Comparison of ENCODE assay signal across 1 cellular context in genomic region chr7:63925626-63926460, GRCh38.
TF ChIP-seq lines count a peak whose summit lies in the region.

No MANE protein-coding gene starts in this region.

TF ChIP-seq in GM23338, 12 proteins besides CTCF, POLR2A, EP300 and RAD21 (continued from another document):
- TF ChIP-seq ZNF462 (CRISPR knock-in tag; IDR thresholded peaks at IDR 0.05) (no peak), EZH2phosphoT487 (IDR thresholded peaks at IDR 0.05; ENCODE audit: unreplicated experiment) (no peak), CREB1 (CRISPR knock-in tag; IDR thresholded peaks at IDR 0.05; ENCODE audit: low read depth) (no peak)
- TF ChIP-seq, protein P1, sequence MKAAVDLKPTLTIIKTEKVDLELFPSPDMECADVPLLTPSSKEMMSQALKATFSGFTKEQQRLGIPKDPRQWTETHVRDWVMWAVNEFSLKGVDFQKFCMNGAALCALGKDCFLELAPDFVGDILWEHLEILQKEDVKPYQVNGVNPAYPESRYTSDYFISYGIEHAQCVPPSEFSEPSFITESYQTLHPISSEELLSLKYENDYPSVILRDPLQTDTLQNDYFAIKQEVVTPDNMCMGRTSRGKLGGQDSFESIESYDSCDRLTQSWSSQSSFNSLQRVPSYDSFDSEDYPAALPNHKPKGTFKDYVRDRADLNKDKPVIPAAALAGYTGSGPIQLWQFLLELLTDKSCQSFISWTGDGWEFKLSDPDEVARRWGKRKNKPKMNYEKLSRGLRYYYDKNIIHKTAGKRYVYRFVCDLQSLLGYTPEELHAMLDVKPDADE (IDR thresholded peaks at IDR 0.05) = no peak
